Comparison of ENCODE assay signal across 12 cellular contexts in genomic region chr20:35342154-35342769, GRCh38. TPM values are rescaled to one million over a fixed set of nuclear protein-coding genes. Genes with fewer than 3 reads are reported as not detected.
A peak's percentile ranks its signal among the peaks of the same experiment; 100 is the strongest.
DNase-seq lines count a peak whose midpoint lies in the region; ATAC-seq, FAIRE-seq and TF ChIP-seq lines count a peak whose summit lies in the region.
"Had no signal": no experiment of that assay in that cellular context is flagged by ENCODE, and none has a peak within 500 bp of the region (broad histone marks: within the 10 kb centered on the region; RNA-seq: fewer than 3 reads in every experiment).

No MANE protein-coding gene starts in this region.

- TF ChIP-seq CTCF in HepG2 (CRISPR knock-in tag; IDR thresholded peaks at IDR 0.05): peak; percentile 35; the same call in 1 of the 2 replicates
- TF ChIP-seq CTCF in right lobe of liver (IDR thresholded peaks at IDR 0.05): no peak
- TF ChIP-seq CTCF in gastroesophageal sphincter (IDR thresholded peaks at IDR 0.05): peak in 2 of 4 experiments; percentile 13 to 29
- no peak for TF ChIP-seq CTCF in testis (IDR thresholded peaks at IDR 0.05)

- H3K27me3 ChIP-seq in HepG2 (ENCODE audit: control insufficient read depth in 1 of 2, insufficient read depth in 2 of 2, low read length in 2 of 2): no peaks in the 10 kb centered on the region
- no peaks in the 10 kb centered on the region for H3K27me3 ChIP-seq in right lobe of liver
- H3K27me3 ChIP-seq in gastroesophageal sphincter: no peaks in the 10 kb centered on the region
- no peaks in the 10 kb centered on the region for H3K27me3 ChIP-seq in testis

- H3K9me3 ChIP-seq in HepG2 (ENCODE audit: low read length): no peaks in the 10 kb centered on the region
- H3K9me3 ChIP-seq in right lobe of liver: no peaks in the 10 kb centered on the region
- H3K9me3 ChIP-seq in gastroesophageal sphincter: no peaks in the 10 kb centered on the region
- no peaks in the 10 kb centered on the region for H3K9me3 ChIP-seq in testis

- no TSS peak for BruUV-seq in HepG2 (replicated peaks; lab: Mats Ljungman, UMichigan)

- peaks cover 16 to 38% of the 10 kb centered on the region in 2 experiments for H3K36me3 ChIP-seq in HepG2 (replicated peaks in 1 of 2; ENCODE audit: control insufficient read depth in 1 of 2, insufficient read depth in 2 of 2, low read length in 2 of 2)
- peaks cover 0 to 2% (median 0%) of the 10 kb centered on the region in 4 donors for H3K36me3 ChIP-seq in right lobe of liver
- H3K36me3 ChIP-seq in gastroesophageal sphincter: peaks cover 0 to 40% of the 10 kb centered on the region in 2 donors
- no peaks in the 10 kb centered on the region for H3K36me3 ChIP-seq in testis (ENCODE audit: low read depth, missing control alignments)

- H3K79me2 ChIP-seq in HepG2 (ENCODE audit: insufficient read depth, low read length): no peaks in the 10 kb centered on the region

- no peak for TF ChIP-seq POLR2A in HepG2 (IDR thresholded peaks at IDR 0.05; ENCODE audit: insufficient read depth in 1 of 2, low read depth in 2 of 2, low read length in 2 of 2)
- no peak for TF ChIP-seq POLR2A in right lobe of liver (IDR thresholded peaks at IDR 0.05)
- no peak for TF ChIP-seq POLR2A in gastroesophageal sphincter (IDR thresholded peaks at IDR 0.05)
- TF ChIP-seq POLR2A in testis (IDR thresholded peaks at IDR 0.05): no peak

- POLR2A ChIA-PET in HepG2 (lab: Yijun Ruan, JAX): interaction anchor here (1.3 kb wide), 1 partner anchor 22 kb away, joined by 3 read pairs; no protein-coding TSS in a partner anchor

- 90% methylated on average over 6 of the region's 6 CpGs for WGBS in HepG2 (ENCODE audit: low lambda C conversion rate)
- 79% methylated on average over 6 of the region's 6 CpGs for WGBS in right lobe of liver (ENCODE audit: insufficient coverage, low coverage, low lambda C conversion rate, missing lambda C conversion rate)
- WGBS in gastroesophageal sphincter (ENCODE audit: low coverage in 1 of 2), 2 donors: 65 to 67% methylated on average over 4 to 6 of the region's 6 CpGs
- 57 to 71% methylated on average over 6 of the region's 6 CpGs for WGBS in testis, 2 donors

- ATAC-seq in HepG2 (peak; percentile 31; the same call in 1 of the 3 replicates), right lobe of liver (no peak), gastroesophageal sphincter (no peak), GM21515 (IDR thresholded peaks at IDR 0.05; ENCODE audit: unreplicated experiment) (no peak)

- H3K4me3 ChIP-seq in HepG2 (replicated peaks in 1 of 3; ENCODE audit: insufficient read depth in 1 of 3, low read depth in 2 of 3, low read length in 3 of 3) (no peak overlapping the region), right lobe of liver (no peak overlapping the region), gastroesophageal sphincter (no peak overlapping the region), testis (no peak overlapping the region)

- no peak for FAIRE-seq in HepG2 (lab: Jason Lieb, UNC)

- H4K20me1 ChIP-seq in HepG2 (ENCODE audit: insufficient read depth, low read length): no peaks in the 10 kb centered on the region

- no peak for TF ChIP-seq RAD21 in HepG2 (CRISPR knock-in tag; IDR thresholded peaks at IDR 0.05)

- H3K4me1 ChIP-seq in HepG2 (ENCODE audit: insufficient read depth, low read length) (peaks cover 14% of the 10 kb centered on the region), right lobe of liver (peaks cover 0 to 34% (median 10%) of the 10 kb centered on the region in 4 donors), gastroesophageal sphincter (peaks cover 6 to 43% (median 14%) of the 10 kb centered on the region in 3 donors), testis (no peaks in the 10 kb centered on the region)

- intact Hi-C loops in HepG2 (cut with micrococcal nuclease; ENCODE audit: unreplicated experiment) (loop anchor here (5.0 kb wide), 2 partner anchors 35 to 95 kb away; partner anchors contain the start of gene GDF5), right lobe of liver (cut with DNase I) (no loop called here), testis (cut with DNase I; ENCODE audit: low total_unique reads) (no loop called here)

- TF ChIP-seq EP300 in HepG2 (IDR thresholded peaks at IDR 0.05; ENCODE audit: low read depth in 2 of 2, low read length in 2 of 2) (no peak), HepG2 (CRISPR knock-in tag; IDR thresholded peaks at IDR 0.05; ENCODE audit: borderline replicate concordance) (no peak), gastroesophageal sphincter (IDR thresholded peaks at IDR 0.05) (no peak)

- no peak overlapping the region for H3K27ac ChIP-seq in HepG2 (ENCODE audit: extremely low read length, insufficient read depth, low read length)
- no peak overlapping the region for H3K27ac ChIP-seq in right lobe of liver
- H3K27ac ChIP-seq in gastroesophageal sphincter: peak overlapping the region in 3 of 4 donors; percentile 48 to 69 (median 52)
- no peak overlapping the region for H3K27ac ChIP-seq in testis

- H3K9ac ChIP-seq in HepG2 (ENCODE audit: insufficient read depth, low read depth, low read length): no peak overlapping the region

- no peak overlapping the region for H3K4me2 ChIP-seq in HepG2 (ENCODE audit: low read depth, low read length)

- no peak for DNase-seq in HepG2 (ENCODE audit: low spot score)
- DNase-seq in right lobe of liver: no peak
- DNase-seq in SK-MEL-5 (ENCODE audit: low read depth, low spot score): peak; percentile 49
- DNase-seq in GM19238 (ENCODE audit: insufficient read length, low spot score): no peak
- DNase-seq in stimulated activated naive CD4-positive, alpha-beta T cell treated with Interleukin-2 at 50 U/mL for 16 hours (lab: John Stamatoyannopoulos, UW): no peak
- no peak for DNase-seq in testis
- DNase-seq: activated gamma-delta T cell; CD4-positive, CD25-positive, alpha-beta regulatory T cell; left cardiac atrium; NCI-H774 had no signal

- CTCF ChIA-PET in HepG2 (lab: Yijun Ruan, JAX; ENCODE audit: low intra/inter-chr PET ratio, low total read pairs): no interaction called here

- no peak overlapping the region for H2AFZ ChIP-seq in HepG2 (ENCODE audit: low read length)

- in situ Hi-C loops in HepG2 (cut with HindIII; ENCODE audit: extremely low pct_ligation_motif_present, low pct_unique_long_range_greater_than_20kb) (no loop called here), SK-MEL-5 (cut with HindIII; ENCODE audit: low pct_unique_long_range_greater_than_20kb, low sequenced_read_pairs) (no loop called here)

RNA-seq across cellular contexts. Expression of gene FAM83C, which starts 50.0 kb away (rescaled TPM):
- total RNA-seq in HepG2 (2016; rRNA removed; fragmentation: Illumina TruSeq; extraction: Trizol): 0.07 TPM in 1 of 2 replicates, not detected in the other
- total RNA-seq in HepG2 (2016; cell fraction: cytosol; rRNA removed; fragmentation: Illumina TruSeq; extraction: Trizol; ENCODE audit: low read depth): 0.09 TPM in 1 of 2 replicates, not detected in the other
- 0.06 TPM in 1 of 2 replicates, not detected in the other for total RNA-seq in HepG2 (2016; cell fraction: insoluble cytoplasmic fraction; rRNA removed; fragmentation: Illumina TruSeq; extraction: Trizol)
- 0.07 TPM in 1 of 2 replicates, not detected in the other for total RNA-seq in HepG2 (2016; cell fraction: membrane; rRNA removed; fragmentation: Illumina TruSeq; extraction: Trizol)
- not detected in 2 replicates for total RNA-seq in HepG2 (2016; cell fraction: nucleus; rRNA removed; fragmentation: Illumina TruSeq; extraction: Trizol)
- 0.03 and 0.04 TPM in 2 replicates for polyA plus RNA-seq in HepG2 (2011; rRNA removed)
- 0.03 TPM in 1 of 2 replicates, not detected in the other for polyA plus RNA-seq in HepG2 (2011; cell fraction: cytosol; rRNA removed)
- 0.08 and 0.09 TPM in 2 replicates for polyA plus RNA-seq in HepG2 (2011; cell fraction: nucleus; rRNA removed)
- polyA plus RNA-seq in HepG2 (2012): 0.05 and 0.16 TPM in 2 replicates
- polyA plus RNA-seq in HepG2 (2016; cell fraction: cytosol; fragmentation: Illumina TruSeq; extraction: Trizol; ENCODE audit: low read depth): 0.05 and 0.08 TPM in 2 replicates
- 0.10 and 0.16 TPM in 2 replicates for polyA plus RNA-seq in HepG2 (2016; cell fraction: insoluble cytoplasmic fraction; fragmentation: Illumina TruSeq; extraction: Trizol; ENCODE audit: low read depth)
- 0.05 and 0.06 TPM in 2 replicates for polyA plus RNA-seq in HepG2 (2016; cell fraction: membrane; fragmentation: Illumina TruSeq; extraction: Trizol; ENCODE audit: low read depth)
- polyA plus RNA-seq in HepG2 (2016; cell fraction: nucleus; fragmentation: Illumina TruSeq; extraction: Trizol; ENCODE audit: insufficient read depth, low read depth): not detected in 2 replicates
- 0.04 and 0.07 TPM in 2 replicates for polyA minus RNA-seq in HepG2 (2011; rRNA and poly(A)+ RNA removed; ENCODE audit: low replicate concordance)
- polyA minus RNA-seq in HepG2 (2011; cell fraction: cytosol; rRNA and poly(A)+ RNA removed): not detected in 2 replicates
- 0.13 TPM in 1 of 2 replicates, not detected in the other for polyA minus RNA-seq in HepG2 (2011; cell fraction: nucleus; rRNA and poly(A)+ RNA removed)
- not detected for total RNA-seq in right lobe of liver
- total RNA-seq in SK-MEL-5 (2014; rRNA removed; shearing (Covaris generic)): not detected in 2 replicates
- polyA plus RNA-seq in SK-MEL-5 (2015; cell fraction: cytosol; rRNA removed): not detected in 2 replicates
- not detected in 2 replicates for polyA plus RNA-seq in SK-MEL-5 (2015; cell fraction: nucleus; rRNA removed)
- 1 to 10 TPM in 1 of 4 donors, not detected in 3; 1.4 TPM for total RNA-seq in gastroesophageal sphincter
- total RNA-seq in testis: under 1 TPM; 0.39 to 0.43 TPM
- polyA plus RNA-seq in testis (ENCODE audit: insufficient read depth, low read depth, low replicate concordance): 0.96 TPM
- total RNA-seq: CD4-positive, CD25-positive, alpha-beta regulatory T cell; left cardiac atrium had no signal
- polyA plus RNA-seq: CD4-positive, CD25-positive, alpha-beta regulatory T cell had no signal

RNA-seq across cellular contexts. Expression of gene EIF6, which starts 57.7 kb away (rescaled TPM):
- 462 and 603 TPM in 2 replicates for total RNA-seq in HepG2 (2016; rRNA removed; fragmentation: Illumina TruSeq; extraction: Trizol)
- 227 and 243 TPM in 2 replicates for total RNA-seq in HepG2 (2016; cell fraction: cytosol; rRNA removed; fragmentation: Illumina TruSeq; extraction: Trizol; ENCODE audit: low read depth)
- 467 and 649 TPM in 2 replicates for total RNA-seq in HepG2 (2016; cell fraction: insoluble cytoplasmic fraction; rRNA removed; fragmentation: Illumina TruSeq; extraction: Trizol)
- 251 and 271 TPM in 2 replicates for total RNA-seq in HepG2 (2016; cell fraction: membrane; rRNA removed; fragmentation: Illumina TruSeq; extraction: Trizol)
- 204 TPM in 2 replicates for total RNA-seq in HepG2 (2016; cell fraction: nucleus; rRNA removed; fragmentation: Illumina TruSeq; extraction: Trizol)
- polyA plus RNA-seq in HepG2 (2011; rRNA removed): 466 and 470 TPM in 2 replicates
- polyA plus RNA-seq in HepG2 (2011; cell fraction: cytosol; rRNA removed): 383 and 550 TPM in 2 replicates
- polyA plus RNA-seq in HepG2 (2011; cell fraction: nucleus; rRNA removed): 838 and 950 TPM in 2 replicates
- polyA plus RNA-seq in HepG2 (2012): 248 and 315 TPM in 2 replicates
- 237 and 250 TPM in 2 replicates for polyA plus RNA-seq in HepG2 (2016; cell fraction: cytosol; fragmentation: Illumina TruSeq; extraction: Trizol; ENCODE audit: low read depth)
- polyA plus RNA-seq in HepG2 (2016; cell fraction: insoluble cytoplasmic fraction; fragmentation: Illumina TruSeq; extraction: Trizol; ENCODE audit: low read depth): 587 and 631 TPM in 2 replicates
- 232 and 240 TPM in 2 replicates for polyA plus RNA-seq in HepG2 (2016; cell fraction: membrane; fragmentation: Illumina TruSeq; extraction: Trizol; ENCODE audit: low read depth)
- 358 and 379 TPM in 2 replicates for polyA plus RNA-seq in HepG2 (2016; cell fraction: nucleus; fragmentation: Illumina TruSeq; extraction: Trizol; ENCODE audit: insufficient read depth, low read depth)
- 350 and 575 TPM in 2 replicates for polyA minus RNA-seq in HepG2 (2011; rRNA and poly(A)+ RNA removed; ENCODE audit: low replicate concordance)
- 144 and 146 TPM in 2 replicates for polyA minus RNA-seq in HepG2 (2011; cell fraction: cytosol; rRNA and poly(A)+ RNA removed)
- 94.9 and 106 TPM in 2 replicates for polyA minus RNA-seq in HepG2 (2011; cell fraction: nucleus; rRNA and poly(A)+ RNA removed)
- total RNA-seq in right lobe of liver: 100 to 1,000 TPM in 2 of 6 experiments, 10 to 100 TPM in 4; 73.6 to 131 (median 83.3) TPM
- total RNA-seq in SK-MEL-5 (2014; rRNA removed; shearing (Covaris generic)): 154 and 178 TPM in 2 replicates
- polyA plus RNA-seq in SK-MEL-5 (2015; cell fraction: cytosol; rRNA removed): 174 and 205 TPM in 2 replicates
- polyA plus RNA-seq in SK-MEL-5 (2015; cell fraction: nucleus; rRNA removed): 42.1 and 71.5 TPM in 2 replicates
- 10 to 100 TPM; 66.0 to 92.4 (median 80.8) TPM for total RNA-seq in gastroesophageal sphincter
- 10 to 100 TPM; 84.3 to 90.6 TPM for total RNA-seq in testis
- polyA plus RNA-seq in testis (ENCODE audit: insufficient read depth, low read depth, low replicate concordance): 142 TPM

Comparison
In these comparisons a context has a peak if more than half of its experiments do, and no peak if none do; other contexts are left out.
1. H3K27ac ChIP-seq: peak in gastroesophageal sphincter (3 of 4); none in HepG2 (single experiment), right lobe of liver (0 of 3) and testis (0 of 2).